16 cellular contexts compared by ENCODE assay signal in genomic region chr15:80433836-80434235, GRCh38. TPM values are rescaled to one million over a fixed set of nuclear protein-coding genes. Genes with fewer than 3 reads are reported as not detected.
DNase-seq lines count a peak whose midpoint lies in the region; ATAC-seq and TF ChIP-seq lines count a peak whose summit lies in the region.
"Had no signal": no experiment of that assay in that cellular context is flagged by ENCODE, and none has a peak within 500 bp of the region (broad histone marks: within the 10 kb centered on the region; RNA-seq: fewer than 3 reads in every experiment).

No MANE protein-coding gene starts in this region.

- H2AK5ac ChIP-seq in mesenchymal stem cell (ENCODE audit: low read length, severe bottlenecking) (no peak overlapping the region), trophoblast cell (ENCODE audit: low read length) (no peak overlapping the region)

- no peak overlapping the region for H4K91ac ChIP-seq in mesenchymal stem cell (ENCODE audit: low read length)
- no peak overlapping the region for H4K91ac ChIP-seq in trophoblast cell (ENCODE audit: low read depth, low read length)

- no peak for ATAC-seq in body of pancreas
- ATAC-seq: GM23338 had no signal

- DNase-seq in OCI-M1 (lab: John Stamatoyannopoulos, UW) (peak; percentile 1), mesenchymal stem cell (peak; percentile 15), trophoblast cell (peak in 1 of 2 donors; percentile 54), inferior parietal cortex (ENCODE audit: extremely low spot score) (no peak), body of pancreas (no peak), glomerular visceral epithelial cell (ENCODE audit: extremely low spot score) (no peak), vagina (ENCODE audit: extremely low spot score in 2 of 2) (no peak)
- DNase-seq: 8988T; AML-193; Calu3; CD4-positive, CD25-positive, alpha-beta regulatory T cell; DMS 273 treated with DMSO at 0.1 percent for 48 hours; H9 had no signal

- H3K36me3 ChIP-seq in mesenchymal stem cell (ENCODE audit: control insufficient read depth in 1 of 2, insufficient read depth in 2 of 2, low read depth in 1 of 2, low read length in 2 of 2) (no peaks in the 10 kb centered on the region), trophoblast cell (ENCODE audit: control insufficient read depth in 1 of 2, insufficient read depth in 2 of 2, low read length in 2 of 2) (no peaks in the 10 kb centered on the region), body of pancreas (replicated peaks in 1 of 2; ENCODE audit: insufficient read depth in 1 of 2, low read depth in 2 of 2) (no peaks in the 10 kb centered on the region), vagina (no peaks in the 10 kb centered on the region)
- H3K36me3 ChIP-seq: BLaER1 treated with 17β-estradiol and CSF1 and Interleukin-3, amounts not matched to agents 10 nM and 100 nM had no signal

- TF ChIP-seq POLR2A in body of pancreas (IDR thresholded peaks at IDR 0.05) (no peak), vagina (IDR thresholded peaks at IDR 0.05) (no peak)

- no peak overlapping the region for H4K12ac ChIP-seq in trophoblast cell (ENCODE audit: low read depth, low read length)

- H2BK12ac ChIP-seq in mesenchymal stem cell (ENCODE audit: low read length in 2 of 2) (no peak overlapping the region), trophoblast cell (ENCODE audit: low read length) (no peak overlapping the region)

- intact Hi-C loops in body of pancreas (cut with DNase I) (no loop called here), vagina (cut with DNase I) (no loop called here)

- H2BK120ac ChIP-seq in mesenchymal stem cell (ENCODE audit: low read depth, low read length) (no peak overlapping the region), trophoblast cell (ENCODE audit: insufficient read depth, low read length, poor library complexity) (no peak overlapping the region)

- no peak overlapping the region for H3K9ac ChIP-seq in mesenchymal stem cell (ENCODE audit: low read length)
- no peak overlapping the region for H3K9ac ChIP-seq in trophoblast cell (ENCODE audit: low read length)
- H3K9ac ChIP-seq: BLaER1 treated with 17β-estradiol and CSF1 and Interleukin-3, amounts not matched to agents 10 nM and 100 nM had no signal

- H2AFZ ChIP-seq in mesenchymal stem cell (ENCODE audit: low read depth, low read length) (no peak overlapping the region), trophoblast cell (ENCODE audit: insufficient read depth, low read length, poor library complexity) (no peak overlapping the region)
- H2AFZ ChIP-seq: GM23338 had no signal

- no peak overlapping the region for H2BK15ac ChIP-seq in mesenchymal stem cell (ENCODE audit: low read depth, poor library complexity, severe bottlenecking)

- H3K18ac ChIP-seq in mesenchymal stem cell (ENCODE audit: low read depth in 1 of 2, low read length in 2 of 2): no peak overlapping the region
- no peak overlapping the region for H3K18ac ChIP-seq in trophoblast cell (ENCODE audit: low read length)

- no peak overlapping the region for H3K4ac ChIP-seq in mesenchymal stem cell (ENCODE audit: low read depth in 1 of 2, low read length in 2 of 2)
- no peak overlapping the region for H3K4ac ChIP-seq in trophoblast cell (ENCODE audit: low read depth, low read length)

- WGBS in mesenchymal stem cell: 59% methylated on average over 5 of the region's 5 CpGs
- no CpG with 5 or more reads among the region's 5 CpGs for whole genome bisulfite sequencing in trophoblast cell (ENCODE audit: extremely low coverage, insufficient coverage, insufficient read length)
- WGBS in body of pancreas, 2 donors: 89 to 90% methylated on average over 5 of the region's 5 CpGs

- H3K14ac ChIP-seq in mesenchymal stem cell (ENCODE audit: low read length in 2 of 2) (no peak overlapping the region), trophoblast cell (ENCODE audit: low read length) (no peak overlapping the region)

- no peaks in the 10 kb centered on the region for H3K79me2 ChIP-seq in trophoblast cell (ENCODE audit: control insufficient read depth, insufficient read depth, low read length, poor library complexity)

- H3K9me3 ChIP-seq in mesenchymal stem cell (ENCODE audit: control insufficient read depth, low read length): no peaks in the 10 kb centered on the region
- H3K9me3 ChIP-seq in trophoblast cell (ENCODE audit: insufficient read depth, low read depth, low read length): no peaks in the 10 kb centered on the region
- H3K9me3 ChIP-seq in body of pancreas: no peaks in the 10 kb centered on the region
- H3K9me3 ChIP-seq in vagina: no peaks in the 10 kb centered on the region
- H3K9me3 ChIP-seq: BLaER1 treated with 17β-estradiol and CSF1 and Interleukin-3, amounts not matched to agents 10 nM and 100 nM had no signal

- no peak overlapping the region for H2BK5ac ChIP-seq in mesenchymal stem cell (ENCODE audit: low read depth, low read length, poor library complexity, severe bottlenecking)
- H2BK5ac ChIP-seq in trophoblast cell (ENCODE audit: low read depth, low read length, poor library complexity): no peak overlapping the region

- H3K79me1 ChIP-seq in mesenchymal stem cell (replicated peaks; ENCODE audit: low read length, poor library complexity, severe bottlenecking): peaks cover 38% of the 10 kb centered on the region
- H3K79me1 ChIP-seq in trophoblast cell (ENCODE audit: low read length): no peaks in the 10 kb centered on the region

- H4K8ac ChIP-seq in mesenchymal stem cell (ENCODE audit: low read length) (no peak overlapping the region), trophoblast cell (ENCODE audit: low read depth, low read length) (no peak overlapping the region)

- H3K4me2 ChIP-seq in mesenchymal stem cell (ENCODE audit: low read length, poor library complexity, severe bottlenecking) (no peak overlapping the region), trophoblast cell (ENCODE audit: low read length) (no peak overlapping the region)
- H3K4me2 ChIP-seq: BLaER1 treated with 17β-estradiol and CSF1 and Interleukin-3, amounts not matched to agents 10 nM and 100 nM; GM23338 had no signal

- H3K27me3 ChIP-seq in mesenchymal stem cell (ENCODE audit: control insufficient read depth in 1 of 2, insufficient read depth in 1 of 2, low read length in 2 of 2): peaks cover 0 to 29% of the 10 kb centered on the region in 2 experiments
- H3K27me3 ChIP-seq in trophoblast cell (ENCODE audit: insufficient read depth, low read length): no peaks in the 10 kb centered on the region
- H3K27me3 ChIP-seq in body of pancreas: no peaks in the 10 kb centered on the region
- no peaks in the 10 kb centered on the region for H3K27me3 ChIP-seq in vagina
- H3K27me3 ChIP-seq: BLaER1 treated with 17β-estradiol and CSF1 and Interleukin-3, amounts not matched to agents 10 nM and 100 nM had no signal

- H3K23ac ChIP-seq in mesenchymal stem cell (ENCODE audit: low read length in 2 of 2) (peak overlapping the region in 1 of 2 experiments; percentile 19), trophoblast cell (ENCODE audit: low read length) (no peak overlapping the region)

- H3K27ac ChIP-seq in cingulate gyrus (ENCODE audit: low read depth, low read length) (peak overlapping the region; percentile 31), mesenchymal stem cell (ENCODE audit: low read length, poor library complexity, severe bottlenecking) (peak overlapping the region; percentile 26), trophoblast cell (ENCODE audit: low read depth, low read length) (peak overlapping the region; percentile 39), body of pancreas (no peak overlapping the region), vagina (no peak overlapping the region)
- H3K27ac ChIP-seq: BLaER1 treated with 17β-estradiol and CSF1 and Interleukin-3, amounts not matched to agents 10 nM and 100 nM had no signal

- H3K4me3 ChIP-seq in mesenchymal stem cell (ENCODE audit: insufficient read depth in 1 of 2, low read depth in 1 of 2, low read length in 2 of 2) (no peak overlapping the region), trophoblast cell (ENCODE audit: low read depth, low read length) (no peak overlapping the region), body of pancreas (no peak overlapping the region), vagina (no peak overlapping the region)
- H3K4me3 ChIP-seq: BLaER1 treated with 17β-estradiol and CSF1 and Interleukin-3, amounts not matched to agents 10 nM and 100 nM; GM23338 had no signal

- H3K4me1 ChIP-seq in mesenchymal stem cell (ENCODE audit: control insufficient read depth, insufficient read depth, low read depth, low read length) (peaks cover 31% of the 10 kb centered on the region), trophoblast cell (ENCODE audit: control insufficient read depth in 1 of 2, insufficient read depth in 2 of 2, low read length in 2 of 2) (peaks cover 4 to 12% of the 10 kb centered on the region in 2 experiments), body of pancreas (no peaks in the 10 kb centered on the region), vagina (no peaks in the 10 kb centered on the region)

- TF ChIP-seq CTCF in body of pancreas (IDR thresholded peaks at IDR 0.05): no peak
- no peak for TF ChIP-seq CTCF in vagina (IDR thresholded peaks at IDR 0.05)

RNA-seq across cellular contexts. Expression of gene ARNT2, which starts 29.7 kb away (rescaled TPM):
- polyA plus RNA-seq in mesenchymal stem cell (2013, experiment 1 of 2): 1.8 TPM
- 1.3 TPM for polyA plus RNA-seq in mesenchymal stem cell (2013, experiment 2 of 2)
- 0.57 and 0.67 TPM in 2 replicates for polyA plus RNA-seq in trophoblast cell (2013)
- total RNA-seq in body of pancreas (1 to 10 TPM; 5.3 to 5.4 TPM), vagina (8.1 TPM)
- total RNA-seq: CD4-positive, CD25-positive, alpha-beta regulatory T cell had no signal
- polyA plus RNA-seq: CD4-positive, CD25-positive, alpha-beta regulatory T cell had no signal

Comparison
In these comparisons a context has a peak if more than half of its experiments do, and no peak if none do; other contexts are left out.
1. DNase-seq: peak in OCI-M1 (single experiment) and mesenchymal stem cell (single experiment); none in inferior parietal cortex (single experiment), body of pancreas (0 of 4), glomerular visceral epithelial cell (single experiment) and vagina (0 of 2).
2. H3K27ac ChIP-seq: peak in cingulate gyrus (single experiment), mesenchymal stem cell (single experiment) and trophoblast cell (single experiment); none in body of pancreas (0 of 4) and vagina (single experiment).